Comparison of ENCODE assay signal across 21 cellular contexts in the genomic region with DNA sequence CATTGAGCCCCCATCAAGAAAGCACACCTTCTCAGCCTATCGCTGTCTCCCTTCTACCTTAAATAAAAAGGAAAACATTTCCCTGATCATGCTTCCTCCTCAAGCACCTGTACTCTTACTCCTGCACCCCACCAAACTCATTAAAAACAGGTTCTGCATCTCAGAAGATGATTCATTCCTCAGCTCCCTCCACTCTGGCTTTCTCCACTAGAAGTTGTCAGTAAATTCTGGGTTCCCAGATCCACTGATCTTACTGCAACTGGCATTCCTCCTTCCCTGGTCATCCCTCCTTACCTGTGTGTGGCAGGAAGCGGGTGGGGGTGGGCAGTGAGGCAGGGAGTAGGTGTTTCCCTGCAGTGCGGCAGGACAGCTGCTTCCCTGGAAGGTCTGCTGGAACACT.
"Had no signal": no experiment of that assay in that cellular context is flagged by ENCODE, and none has a peak within 500 bp of the region (broad histone marks: within the 10 kb centered on the region; RNA-seq: fewer than 3 reads in every experiment).

No MANE protein-coding gene starts in this region.

- H3K27me3 Mint-ChIP-seq: activated CD8-positive, alpha-beta T cell treated with anti-CD3 and anti-CD28 coated beads for 36 hours; activated T-helper 17 cell treated with anti-CD3 and anti-CD28 coated beads, Interleukin-2, amount 50 U/mL, for 72 hours; naive thymus-derived CD8-positive, alpha-beta T cell; T-helper 17 cell had no signal

- H3K27ac Mint-ChIP-seq: activated CD8-positive, alpha-beta T cell treated with anti-CD3 and anti-CD28 coated beads for 36 hours; activated T-helper 17 cell treated with anti-CD3 and anti-CD28 coated beads, Interleukin-2, amount 50 U/mL, for 72 hours; mesothelial cell of epicardium; naive thymus-derived CD8-positive, alpha-beta T cell had no signal

- H3K4me1 ChIP-seq: ascending aorta, colonic mucosa, prostate gland, spleen, thyroid gland, upper lobe of right lung had no signal

- H3K4me1 Mint-ChIP-seq: activated T-helper 17 cell treated with anti-CD3 and anti-CD28 coated beads, Interleukin-2, amount 50 U/mL, for 72 hours; mesothelial cell of epicardium; naive thymus-derived CD8-positive, alpha-beta T cell had no signal

- H3K27me3 ChIP-seq: ascending aorta, brain microvascular endothelial cell, colonic mucosa, heart right ventricle, spleen, thyroid gland, upper lobe of right lung had no signal

- ATAC-seq: activated CD8-positive, alpha-beta T cell treated with anti-CD3 and anti-CD28 coated beads for 36 hours; activated naive CD4-positive, alpha-beta T cell treated with anti-CD3 and anti-CD28 coated beads, Interleukin-2, amount 50 U/mL, for 72 hours; activated T-helper 17 cell treated with anti-CD3 and anti-CD28 coated beads, Interleukin-2, amount 50 U/mL, for 72 hours; naive thymus-derived CD8-positive, alpha-beta T cell; stimulated activated naive CD8-positive, alpha-beta T cell treated with anti-CD3 and anti-CD28 coated beads, Interleukin-15, Interleukin-2, amounts not matched to agents 100 U/mL and 50 U/mL, for 24 hours; upper lobe of right lung had no signal

- H3K4me3 Mint-ChIP-seq: activated CD8-positive, alpha-beta T cell treated with anti-CD3 and anti-CD28 coated beads for 36 hours; activated T-helper 17 cell treated with anti-CD3 and anti-CD28 coated beads, Interleukin-2, amount 50 U/mL, for 72 hours; mesothelial cell of epicardium; naive thymus-derived CD8-positive, alpha-beta T cell; T-helper 17 cell had no signal

- H3K36me3 Mint-ChIP-seq: activated naive CD4-positive, alpha-beta T cell treated with anti-CD3 and anti-CD28 coated beads, Interleukin-2, amount 50 U/mL, for 72 hours had no signal

- DNase-seq: activated CD4-positive, alpha-beta T cell treated with anti-CD3 and anti-CD28 coated beads for 48 hours; activated CD4-positive, CD25-positive, alpha-beta regulatory T cell; activated CD8-positive, alpha-beta T cell treated with anti-CD3 and anti-CD28 coated beads for 36 hours; activated T-cell treated with anti-CD3 and anti-CD28 coated beads, Interleukin-2, amount 50 U/mL, for 1 hour; colonic mucosa; dorsolateral prefrontal cortex; naive thymus-derived CD8-positive, alpha-beta T cell; spleen; stimulated activated CD4-positive, alpha-beta T cell treated with anti-CD3 and anti-CD28 coated beads, Interleukin-4, amount 100 ng/mL, for 1 hour; stimulated activated naive CD8-positive, alpha-beta T cell treated with anti-CD3 and anti-CD28 coated beads, Interleukin-15, Interleukin-2, amounts not matched to agents 100 U/mL and 50 U/mL, for 24 hours; T-helper 17 cell; upper lobe of right lung had no signal

- H3K36me3 ChIP-seq: brain microvascular endothelial cell, colonic mucosa, prostate gland, thyroid gland, upper lobe of right lung had no signal

- FAIRE-seq: keratinocyte had no signal

- H3K27ac ChIP-seq: ascending aorta, brain microvascular endothelial cell, colonic mucosa, dorsolateral prefrontal cortex, heart right ventricle, prostate gland, spleen, thyroid gland, upper lobe of right lung had no signal

- H3K4me3 ChIP-seq: ascending aorta, colonic mucosa, dorsolateral prefrontal cortex, heart right ventricle, prostate gland, spleen, thyroid gland, upper lobe of right lung had no signal

- H3K9me3 Mint-ChIP-seq: activated CD8-positive, alpha-beta T cell treated with anti-CD3 and anti-CD28 coated beads for 36 hours; activated naive CD4-positive, alpha-beta T cell treated with anti-CD3 and anti-CD28 coated beads, Interleukin-2, amount 50 U/mL, for 72 hours; activated T-helper 17 cell treated with anti-CD3 and anti-CD28 coated beads, Interleukin-2, amount 50 U/mL, for 72 hours; naive thymus-derived CD8-positive, alpha-beta T cell had no signal

- H3K9me3 ChIP-seq: ascending aorta, colonic mucosa, heart right ventricle, prostate gland, spleen, thyroid gland, upper lobe of right lung had no signal
